ENCODE assay signal across 22 cellular contexts in genomic region chr2:178110681-178111080, GRCh38. TPM values are rescaled to one million over a fixed set of nuclear protein-coding genes. Genes with fewer than 3 reads are reported as not detected.
DNase-seq lines count a peak whose midpoint lies in the region; ATAC-seq, FAIRE-seq and TF ChIP-seq lines count a peak whose summit lies in the region.
"Had no signal": no experiment of that assay in that cellular context is flagged by ENCODE, and none has a peak within 500 bp of the region (broad histone marks: within the 10 kb centered on the region; RNA-seq: fewer than 3 reads in every experiment).

No MANE protein-coding gene starts in this region.

- H3K27me3 ChIP-seq in BE2C (no peaks in the 10 kb centered on the region), keratinocyte (ENCODE audit: control insufficient read depth, extremely low read depth, insufficient read depth, low read length) (no peaks in the 10 kb centered on the region), psoas muscle (ENCODE audit: insufficient read depth in 3 of 3, low read length in 2 of 3) (no peaks in the 10 kb centered on the region)
- no peaks in the 10 kb centered on the region for H3K27me3 ChIP-seq in CD4-positive, alpha-beta T cell (ENCODE audit: control insufficient read depth, insufficient read depth, low read length)

- H2AFZ ChIP-seq in keratinocyte (ENCODE audit: control insufficient read depth, low read length) = peak overlapping the region; percentile 27
- H2AFZ ChIP-seq: GM23338 had no signal

- H3K4me1 ChIP-seq in BE2C = no peaks in the 10 kb centered on the region
- peaks cover 10% of the 10 kb centered on the region for H3K4me1 ChIP-seq in keratinocyte (ENCODE audit: control insufficient read depth, extremely low read depth, insufficient read depth, low read length)
- peaks cover 14% of the 10 kb centered on the region for H3K4me1 ChIP-seq in psoas muscle

- H3K36me3 ChIP-seq in BE2C (no peaks in the 10 kb centered on the region), keratinocyte (ENCODE audit: control insufficient read depth in 2 of 2, extremely low read depth in 1 of 2, insufficient read depth in 2 of 2, low read length in 2 of 2) (no peaks in the 10 kb centered on the region), psoas muscle (ENCODE audit: insufficient read depth in 1 of 2, low read depth in 1 of 2) (peaks cover 0 to 2% of the 10 kb centered on the region in 2 donors)

- H3K27ac Mint-ChIP-seq in CD4-positive, alpha-beta T cell = no peak overlapping the region
- H3K27ac Mint-ChIP-seq: GM23338 had no signal

- FAIRE-seq in keratinocyte (lab: Jason Lieb, UNC) = no peak
- FAIRE-seq: GM12892, GM18507, K562, RCC 7860 had no signal

- H3K9ac ChIP-seq in keratinocyte (ENCODE audit: control insufficient read depth, extremely low read depth, insufficient read depth, low read length) = no peak overlapping the region

- intact Hi-C loops in CD4-positive, alpha-beta T cell (cut with DNase I, micrococcal nuclease) = loop anchor here (5.0 kb wide), 4 partner anchors 167 to 558 kb away; a partner anchor contains a TSS
- intact Hi-C loops in psoas muscle (cut with DNase I) = loop anchor here (5.0 to 10.0 kb wide), 2 partner anchors 87 to 304 kb away; no protein-coding TSS in a partner anchor

- no peaks in the 10 kb centered on the region for H3K9me3 ChIP-seq in BE2C
- no peaks in the 10 kb centered on the region for H3K9me3 ChIP-seq in CD4-positive, alpha-beta T cell (ENCODE audit: control insufficient read depth, low read length)
- no peaks in the 10 kb centered on the region for H3K9me3 ChIP-seq in keratinocyte (ENCODE audit: control insufficient read depth, low read depth, low read length)
- no peaks in the 10 kb centered on the region for H3K9me3 ChIP-seq in psoas muscle

- peak overlapping the region; percentile 34 for H3K4me3 Mint-ChIP-seq in CD4-positive, alpha-beta T cell
- H3K4me3 Mint-ChIP-seq: GM23338 had no signal

- no peaks in the 10 kb centered on the region for H4K20me1 ChIP-seq in keratinocyte (ENCODE audit: control insufficient read depth, extremely low read depth, insufficient read depth, low read length)

- no peak for ATAC-seq in CD4-positive, alpha-beta T cell (ENCODE audit: poor library complexity)
- no peak for ATAC-seq in psoas muscle
- ATAC-seq: GM23338, K562, Right ventricle myocardium inferior had no signal

- H3K9me1 ChIP-seq in keratinocyte (ENCODE audit: control insufficient read depth, extremely low read depth, insufficient read depth, low read length) = no peaks in the 10 kb centered on the region

- H3K4me1 Mint-ChIP-seq in CD4-positive, alpha-beta T cell (ENCODE audit: low read depth) = peaks cover 47% of the 10 kb centered on the region

- DNase-seq in BE2C = peak; percentile 9
- no peak for DNase-seq in CD4-positive, alpha-beta T cell
- DNase-seq in NCI-H526 treated with DMSO at 0.1 percent for 48 hours (lab: John Stamatoyannopoulos, UW) = peak; percentile 80
- no peak for DNase-seq in keratinocyte (ENCODE audit: low read depth, low spot score)
- DNase-seq in Ammon's horn (ENCODE audit: low spot score) = no peak
- no peak for DNase-seq in psoas muscle
- DNase-seq in caudate nucleus (lab: John Stamatoyannopoulos, UW) = no peak
- DNase-seq: AML-193; Calu3; CD4-positive, CD25-positive, alpha-beta regulatory T cell; MV-4-11; NCI-H1436; NCI-H2029; NCI-H510A; SW 1271 had no signal

- dilution Hi-C loops in keratinocyte (cut with MboI; ENCODE audit: extremely low pct_ligation_motif_present, low sequenced_read_pairs) = no loop called here

- H3K79me2 ChIP-seq in keratinocyte (ENCODE audit: control insufficient read depth, insufficient read depth, low read length) = peaks cover 12% of the 10 kb centered on the region

- no peaks in the 10 kb centered on the region for H3K9me3 Mint-ChIP-seq in CD4-positive, alpha-beta T cell
- H3K9me3 Mint-ChIP-seq: GM23338 had no signal

- H3K4me3 ChIP-seq in BE2C (ENCODE audit: low read depth, low read length) = no peak overlapping the region
- no peak overlapping the region for H3K4me3 ChIP-seq in keratinocyte (ENCODE audit: control insufficient read depth in 2 of 3, extremely low read depth in 1 of 3, insufficient read depth in 2 of 3, low read depth in 1 of 3, low read length in 3 of 3)
- no peak overlapping the region for H3K4me3 ChIP-seq in psoas muscle
- H3K4me3 ChIP-seq: GM23338, K562 had no signal

- TF ChIP-seq CTCF in BE2C (IDR thresholded peaks at IDR 0.05; ENCODE audit: low read depth, low read length) (no peak), keratinocyte (optimal IDR thresholded peaks at IDR 0.05 in 1 of 3, IDR thresholded peaks at IDR 0.05 in 1 of 3, conservative IDR thresholded peaks at IDR 0.05 in 1 of 3; ENCODE audit: extremely low read depth in 1 of 3, insufficient read depth in 2 of 3, low read length in 3 of 3) (no peak), psoas muscle (IDR thresholded peaks at IDR 0.05) (no peak)
- no peak for TF ChIP-seq CTCF in CD4-positive, alpha-beta T cell (IDR thresholded peaks at IDR 0.05)

- H3K36me3 Mint-ChIP-seq in CD4-positive, alpha-beta T cell (ENCODE audit: low read depth) = peaks cover 5% of the 10 kb centered on the region

- H3K27ac ChIP-seq in CD4-positive, alpha-beta T cell (ENCODE audit: low read depth, low read length) = no peak overlapping the region
- H3K27ac ChIP-seq in keratinocyte (ENCODE audit: control insufficient read depth, insufficient read depth, low read length) (no peak overlapping the region), psoas muscle (no peak overlapping the region), caudate nucleus (ENCODE audit: low read depth, low read length) (no peak overlapping the region)

- POLR2A ChIA-PET in CD4-positive, alpha-beta T cell (lab: Charles Lee) = no interaction called here

- CTCF ChIA-PET in CD4-positive, alpha-beta T cell (lab: Charles Lee) = no interaction called here

- no peak overlapping the region for H3K4me2 ChIP-seq in keratinocyte (ENCODE audit: control insufficient read depth, extremely low read depth, insufficient read depth, low read depth, low read length)
- H3K4me2 ChIP-seq: GM23338 had no signal

- H3K27me3 Mint-ChIP-seq in CD4-positive, alpha-beta T cell = no peaks in the 10 kb centered on the region

- 83 to 90% (median 85%) methylated on average over 4 of the region's 4 CpGs for WGBS in psoas muscle, 3 donors

RNA-seq across cellular contexts. Expression of gene RBM45, which starts 1.6 kb away (rescaled TPM):
- 8.7 TPM for polyA plus RNA-seq in BE2C (2012; ENCODE audit: insufficient read depth, insufficient read length, low read depth)
- total RNA-seq in CD4-positive, alpha-beta T cell = 1 to 10 TPM; 6.9 to 9.5 TPM
- polyA plus RNA-seq in keratinocyte = 11.2 to 19.1 TPM (median 12.0 TPM) in 3 replicates
- 17.4 TPM for polyA plus RNA-seq in keratinocyte (2011; ENCODE audit: low read depth)
- 9.1 and 17.8 TPM in 2 replicates for polyA plus RNA-seq in keratinocyte (2011; cell fraction: cytosol; rRNA removed)
- 13.1 and 19.5 TPM in 2 replicates for polyA plus RNA-seq in keratinocyte (2011; cell fraction: nucleus; rRNA removed)
- polyA plus RNA-seq in keratinocyte (2012; ENCODE audit: low replicate concordance) = 8.6 and 14.3 TPM in 2 replicates
- polyA minus RNA-seq in keratinocyte = 3.4 to 9.1 TPM (median 6.4 TPM) in 3 replicates
- 2.9 TPM for polyA minus RNA-seq in keratinocyte (2011; cell fraction: cytosol; rRNA and poly(A)+ RNA removed)
- 6.0 and 12.2 TPM in 2 replicates for polyA minus RNA-seq in keratinocyte (2011; cell fraction: nucleus; rRNA and poly(A)+ RNA removed)
- 1 to 10 TPM; 4.4 to 6.5 (median 4.8) TPM for total RNA-seq in psoas muscle
- polyA plus RNA-seq in psoas muscle = 1 to 10 TPM; 3.4 to 9.5 (median 3.9) TPM

RNA-seq across cellular contexts. Expression of gene PDE11A, which starts 38.1 kb away (rescaled TPM):
- polyA plus RNA-seq in BE2C (2012; ENCODE audit: insufficient read depth, insufficient read length, low read depth) = 3.1 TPM
- not detected for total RNA-seq in CD4-positive, alpha-beta T cell
- polyA plus RNA-seq in keratinocyte (0.01 to 0.05 TPM (median 0.04 TPM) in 3 replicates), psoas muscle (1 to 10 TPM in 1 of 3 donors, under 1 TPM in 2; 0.35 to 4.9 (median 0.98) TPM)
- polyA plus RNA-seq in keratinocyte (2011; ENCODE audit: low read depth) = not detected
- 0.01 and 0.06 TPM in 2 replicates for polyA plus RNA-seq in keratinocyte (2011; cell fraction: cytosol; rRNA removed)
- 0.06 and 0.21 TPM in 2 replicates for polyA plus RNA-seq in keratinocyte (2011; cell fraction: nucleus; rRNA removed)
- polyA plus RNA-seq in keratinocyte (2012; ENCODE audit: low replicate concordance) = 0.03 TPM in 1 of 2 replicates, not detected in the other
- polyA minus RNA-seq in keratinocyte = 0.13 to 0.45 TPM in 2 of 3 replicates, not detected in the other
- polyA minus RNA-seq in keratinocyte (2011; cell fraction: cytosol; rRNA and poly(A)+ RNA removed) = not detected
- polyA minus RNA-seq in keratinocyte (2011; cell fraction: nucleus; rRNA and poly(A)+ RNA removed) = 0.47 TPM in 1 of 2 replicates, not detected in the other
- 10 to 100 TPM in 2 of 4 donors, 1 to 10 TPM in 2; 1.4 to 39.7 (median 7.6) TPM for total RNA-seq in psoas muscle
- total RNA-seq: CD4-positive, CD25-positive, alpha-beta regulatory T cell; T-helper 2 cell treated with Interferon-gamma antibody and Interleukin-4, amounts not matched to agents 100 ng/mL and 5 ng/mL, for 36 hours had no signal
- polyA plus RNA-seq: CD4-positive, CD25-positive, alpha-beta regulatory T cell had no signal

Comparison
In these comparisons a context has a peak if more than half of its experiments do, and no peak if none do; other contexts are left out.
1. DNase-seq: peak in BE2C (single experiment) and NCI-H526 treated with DMSO at 0.1 percent for 48 hours (single experiment); none in CD4-positive, alpha-beta T cell (0 of 10), keratinocyte (single experiment), Ammon's horn (single experiment), psoas muscle (0 of 2) and caudate nucleus (0 of 61).